In genomic region chr17:40323731-40324650, GRCh38 we compare ENCODE assay signal across 9 cellular contexts. TPM values are rescaled to one million over a fixed set of nuclear protein-coding genes. Genes with fewer than 3 reads are reported as not detected.
DNase-seq lines count a peak whose midpoint lies in the region; ATAC-seq and TF ChIP-seq lines count a peak whose summit lies in the region.
"Had no signal": no experiment of that assay in that cellular context is flagged by ENCODE, and none has a peak within 500 bp of the region (broad histone marks: within the 10 kb centered on the region; RNA-seq: fewer than 3 reads in every experiment).

No MANE protein-coding gene starts in this region.

- H3K27ac ChIP-seq in CD4-positive, alpha-beta memory T cell (ENCODE audit: low read depth, low read length): peak overlapping the region; percentile 99
- H3K27ac ChIP-seq in mesodermal cell (ENCODE audit: low read depth, low read length, severe bottlenecking) (peak overlapping the region; percentile 97), testis (peak overlapping the region in 1 of 2 donors; percentile 56)

- peaks cover 0 to 43% of the 10 kb centered on the region in 2 donors for H3K36me3 Mint-ChIP-seq in CD4-positive, alpha-beta memory T cell

- peaks cover 92% of the 10 kb centered on the region for H3K4me1 ChIP-seq in CD4-positive, alpha-beta memory T cell (ENCODE audit: insufficient read depth, low read length)
- H3K4me1 ChIP-seq in NT2/D1 (ENCODE audit: insufficient read depth, insufficient read length) (peaks cover 29% of the 10 kb centered on the region), mesodermal cell (ENCODE audit: control insufficient read depth, insufficient read depth, low read length, poor library complexity, severe bottlenecking) (peaks cover 38% of the 10 kb centered on the region), testis (peaks cover 95% of the 10 kb centered on the region)

- DNase-seq in CD4-positive, alpha-beta memory T cell: peak; percentile 73 to 97 (median 81)
- DNase-seq in NT2/D1 (ENCODE audit: low read depth, low spot score) (no peak), testis (peak; percentile 28), epidermal melanocyte (ENCODE audit: insufficient read length, low spot score) (no peak), AG08396 (ENCODE audit: low spot score) (no peak)
- DNase-seq in activated naive CD8-positive, alpha-beta T cell treated with anti-CD3 and anti-CD28 coated beads, Interleukin-2, amount 50 U/mL, for 16 hours (ENCODE audit: low read depth, low spot score): peak; percentile 52

- no peaks in the 10 kb centered on the region for H3K9me3 ChIP-seq in CD4-positive, alpha-beta memory T cell (ENCODE audit: control insufficient read depth in 1 of 2, low read length in 2 of 2)
- H3K9me3 ChIP-seq in NT2/D1 (ENCODE audit: insufficient read depth, low read length) (no peaks in the 10 kb centered on the region), mesodermal cell (ENCODE audit: control insufficient read depth, low read length) (no peaks in the 10 kb centered on the region), testis (no peaks in the 10 kb centered on the region)

- H3K4me1 Mint-ChIP-seq in CD4-positive, alpha-beta memory T cell: peaks cover 66 to 97% (median 80%) of the 10 kb centered on the region in 4 donors

- peak overlapping the region; percentile 6 for H3K9ac ChIP-seq in NT2/D1 (ENCODE audit: insufficient read length, low read depth)

- no peaks in the 10 kb centered on the region for H3K27me3 ChIP-seq in CD4-positive, alpha-beta memory T cell (ENCODE audit: insufficient read depth, low read length)
- H3K27me3 ChIP-seq in NT2/D1 (ENCODE audit: insufficient read depth, insufficient read length): peaks cover 3% of the 10 kb centered on the region
- no peaks in the 10 kb centered on the region for H3K27me3 ChIP-seq in testis

- POLR2A ChIA-PET in CD4-positive, alpha-beta memory T cell (lab: Charles Lee; ENCODE audit: partially characterized antibody): interaction anchor here (0.6 to 37.1 kb wide), 8 partner anchors 13 to 289 kb away, joined by 3 to 1054 read pairs (median 16); partner anchors contain the start of genes RARA and WIPF2

- ATAC-seq in HG02852 (IDR thresholded peaks at IDR 0.05; ENCODE audit: unreplicated experiment): no peak

- no peak for TF ChIP-seq POLR2A in testis (IDR thresholded peaks at IDR 0.05)

- peaks cover 1 to 3% of the 10 kb centered on the region in 2 donors for H3K27me3 Mint-ChIP-seq in CD4-positive, alpha-beta memory T cell

- intact Hi-C loops in CD4-positive, alpha-beta memory T cell (cut with micrococcal nuclease): loop anchor here (5.0 kb wide), 2 partner anchors 288 to 552 kb away; no protein-coding TSS in a partner anchor
- intact Hi-C loops in testis (cut with DNase I; ENCODE audit: low total_unique reads): no loop called here

- no peaks in the 10 kb centered on the region for H3K36me3 ChIP-seq in CD4-positive, alpha-beta memory T cell (ENCODE audit: insufficient read depth, low read length)
- H3K36me3 ChIP-seq in NT2/D1 (ENCODE audit: insufficient read depth, insufficient read length, low read length): peaks cover 3% of the 10 kb centered on the region
- no peaks in the 10 kb centered on the region for H3K36me3 ChIP-seq in mesodermal cell (ENCODE audit: control insufficient read depth, insufficient read depth, low read length)
- no peaks in the 10 kb centered on the region for H3K36me3 ChIP-seq in testis (ENCODE audit: low read depth, missing control alignments)

- TF ChIP-seq CTCF in testis (IDR thresholded peaks at IDR 0.05): no peak

- H3K9me3 Mint-ChIP-seq in CD4-positive, alpha-beta memory T cell: peaks cover 0 to 3% (median 0%) of the 10 kb centered on the region in 8 donors

- H3K4me3 Mint-ChIP-seq in CD4-positive, alpha-beta memory T cell: peak overlapping the region; percentile 91 to 98 (median 96)

- CTCF ChIA-PET in CD4-positive, alpha-beta memory T cell (lab: Charles Lee; ENCODE audit: partially characterized antibody): interaction anchor here (1.0 to 18.7 kb wide), 6 partner anchors 16 to 103 kb away, joined by 3 to 252 read pairs (median 8); partner anchors contain the start of genes RARA and TOP2A

- WGBS in mesodermal cell (ENCODE audit: insufficient coverage in 2 of 2), 2 experiments: 93 to 94% methylated on average over 3 to 8 of the region's 11 CpGs
- 50 to 51% methylated on average over 10 to 11 of the region's 11 CpGs for WGBS in testis, 2 donors

- peak overlapping the region; percentile 80 to 95 for H3K4me3 ChIP-seq in CD4-positive, alpha-beta memory T cell (ENCODE audit: low read length in 2 of 2)
- H3K4me3 ChIP-seq in NT2/D1 (ENCODE audit: insufficient read length, low read depth) (no peak overlapping the region), mesodermal cell (ENCODE audit: extremely low read depth, insufficient read depth, low read length, poor library complexity, severe bottlenecking) (no peak overlapping the region), testis (no peak overlapping the region)

- H3K27ac Mint-ChIP-seq in CD4-positive, alpha-beta memory T cell: peak overlapping the region; percentile 96 to 100 (median 99)

RNA-seq across cellular contexts. Expression of gene RARA, which starts 15.0 kb away (rescaled TPM):
- 10 to 100 TPM; 54.1 to 54.5 TPM for total RNA-seq in CD4-positive, alpha-beta memory T cell
- 10 to 100 TPM in 1 of 2 donors, 1 to 10 TPM in 1; 5.1 to 20.7 TPM for polyA plus RNA-seq in CD4-positive, alpha-beta memory T cell
- 40.2 TPM for polyA plus RNA-seq in mesodermal cell (2013, experiment 1 of 2)
- 31.4 TPM for polyA plus RNA-seq in mesodermal cell (2013, experiment 2 of 2)
- total RNA-seq in testis: 10 to 100 TPM; 65.5 to 66.0 TPM
- 49.8 TPM for polyA plus RNA-seq in testis (ENCODE audit: insufficient read depth, low read depth, low replicate concordance)

RNA-seq across cellular contexts. Expression of gene CDC6, which starts 36.3 kb away (rescaled TPM):
- total RNA-seq in CD4-positive, alpha-beta memory T cell: 1 to 10 TPM in 1 of 2 experiments, under 1 TPM in 1; 0.72 to 2.1 TPM
- under 1 TPM; 0.61 to 0.87 TPM for polyA plus RNA-seq in CD4-positive, alpha-beta memory T cell
- 27.1 TPM for polyA plus RNA-seq in mesodermal cell (2013, experiment 1 of 2)
- polyA plus RNA-seq in mesodermal cell (2013, experiment 2 of 2): 24.8 TPM
- 10 to 100 TPM; 12.4 to 22.8 TPM for total RNA-seq in testis
- polyA plus RNA-seq in testis (ENCODE audit: insufficient read depth, low read depth, low replicate concordance): 14.7 TPM

RNA-seq across cellular contexts. Expression of gene GJD3, which starts 40.5 kb away (rescaled TPM):
- not detected for total RNA-seq in CD4-positive, alpha-beta memory T cell
- not detected for polyA plus RNA-seq in CD4-positive, alpha-beta memory T cell
- 0.37 TPM for polyA plus RNA-seq in mesodermal cell (2013, experiment 1 of 2)
- polyA plus RNA-seq in mesodermal cell (2013, experiment 2 of 2): not detected
- total RNA-seq in testis: 1 to 10 TPM; 2.1 to 2.6 TPM
- not detected for polyA plus RNA-seq in testis (ENCODE audit: insufficient read depth, low read depth, low replicate concordance)
- total RNA-seq: epithelial cell of proximal tubule had no signal

Comparison
In these comparisons a context has a peak if more than half of its experiments do, and no peak if none do; other contexts are left out.
1. DNase-seq: peak in CD4-positive, alpha-beta memory T cell (5 of 5), activated naive CD8-positive, alpha-beta T cell treated with anti-CD3 and anti-CD28 coated beads, Interleukin-2, amount 50 U/mL, for 16 hours (single experiment) and testis (single experiment); none in NT2/D1 (single experiment), epidermal melanocyte (single experiment) and AG08396 (single experiment).
2. H3K4me3 ChIP-seq: peak in CD4-positive, alpha-beta memory T cell (2 of 2); none in NT2/D1 (single experiment), mesodermal cell (single experiment) and testis (0 of 2).
3. RNA of gene CDC6, which starts 36.3 kb away (total RNA-seq): 12.4 to 22.8 TPM in testis; 0.72 to 2.1 TPM in CD4-positive, alpha-beta memory T cell; every median in the first group is over 4 times any median in the second.